28 cellular contexts compared by ENCODE assay signal in the genomic region with DNA sequence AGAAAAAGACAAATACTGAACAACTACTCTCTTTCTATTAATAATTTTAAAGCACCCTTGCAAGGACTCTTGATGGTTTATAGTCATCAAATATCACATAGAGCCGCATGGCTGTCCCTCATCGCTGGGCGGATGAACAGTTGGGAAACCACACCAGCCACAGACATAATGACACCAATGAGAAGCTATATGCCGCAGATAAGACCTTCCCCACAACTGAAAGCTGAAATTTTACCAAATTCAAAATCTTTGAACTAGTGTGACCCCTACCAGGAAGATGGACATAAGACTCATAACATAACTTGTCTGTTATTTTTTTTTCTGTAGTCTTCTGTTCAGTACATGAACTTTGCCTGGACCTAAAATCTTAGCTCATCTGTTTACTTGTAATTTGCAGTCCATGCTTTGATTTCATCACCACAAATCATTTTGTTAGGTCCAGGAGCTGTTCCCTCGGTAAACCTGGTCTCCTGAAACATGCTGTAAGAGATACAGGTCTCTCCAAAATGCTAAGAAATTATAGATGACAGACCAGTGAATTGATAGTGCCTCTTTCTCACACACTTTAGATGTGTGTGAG.
"Had no signal": no experiment of that assay in that cellular context is flagged by ENCODE, and none has a peak within 500 bp of the region (broad histone marks: within the 10 kb centered on the region; RNA-seq: fewer than 3 reads in every experiment).

No MANE protein-coding gene starts in this region.

- H3K36me3 Mint-ChIP-seq: activated naive CD4-positive, alpha-beta T cell treated with anti-CD3 and anti-CD28 coated beads, Interleukin-2, amount 50 U/mL, for 72 hours; naive B cell; stimulated activated memory B cell treated with anti-CD40 and anti-IgM and Interleukin-4, amounts not matched to agents 10 μg/mL and 1 μg/mL and 100 μg/mL, for 72 hours; type B pancreatic cell had no signal

- H2AFZ ChIP-seq: hepatocyte, parathyroid adenoma had no signal

- H3K4me2 ChIP-seq: hepatocyte, smooth muscle cell had no signal

- H3K27me3 ChIP-seq: body of pancreas, colonic mucosa, gastroesophageal sphincter, hepatocyte, uterus had no signal

- ATAC-seq: activated CD4-positive, alpha-beta T cell treated with anti-CD3 and anti-CD28 coated beads for 36 hours; activated naive CD4-positive, alpha-beta T cell treated with anti-CD3 and anti-CD28 coated beads, Interleukin-2, amount 50 U/mL, for 72 hours; activated T-cell treated with anti-CD3 and anti-CD28 coated beads, Interleukin-2, amount 50 U/mL, for 72 hours; body of pancreas; gastroesophageal sphincter; psoas muscle; stimulated activated memory B cell treated with anti-CD40 and anti-IgM and Interleukin-4, amounts not matched to agents 10 μg/mL and 1 μg/mL and 100 μg/mL, for 72 hours; stimulated activated naive CD8-positive, alpha-beta T cell treated with anti-CD3 and anti-CD28 coated beads, Interleukin-15, amount 100 ng/mL, for 72 hours had no signal

- H3K36me3 ChIP-seq: colonic mucosa, gastroesophageal sphincter, uterus had no signal

- DNase-seq: activated B cell treated with CpG ODN at 0.5 μM for 24 hours; activated CD4-positive, alpha-beta T cell treated with anti-CD3 and anti-CD28 coated beads for 36 hours; activated CD4-positive, alpha-beta T cell treated with anti-CD3 and anti-CD28 coated beads, Interleukin-2, amount 50 U/mL, for 4 hours; activated naive CD4-positive, alpha-beta T cell; activated T-cell treated with anti-CD3 and anti-CD28 coated beads for 4 hours; activated T-cell treated with anti-CD3 and anti-CD28 coated beads, Interleukin-2, amount 50 U/mL, for 72 hours; aorta; body of pancreas; colonic mucosa; effector CD8-positive, alpha-beta T cell; naive B cell; occipital lobe; psoas muscle; stimulated activated CD4-positive, alpha-beta T cell treated with anti-CD3 and anti-CD28 coated beads, Interleukin-1b, Interleukin-23, amount 100 ng/mL, for 48 hours; stimulated activated CD4-positive, alpha-beta T cell treated with anti-CD3 and anti-CD28 coated beads, Interleukin-4, amount 100 ng/mL, for 4 hours; stimulated activated CD8-positive, alpha-beta memory T cell treated with anti-CD3 and anti-CD28 coated beads, Interleukin-4, amount 100 ng/mL, for 48 hours; stimulated activated naive CD8-positive, alpha-beta T cell treated with anti-CD3 and anti-CD28 coated beads, Interleukin-15, amount 100 ng/mL, for 72 hours; substantia nigra; uterus had no signal

- H3K4me3 Mint-ChIP-seq: activated B cell treated with CpG ODN at 0.5 μM for 24 hours; activated CD4-positive, alpha-beta T cell treated with anti-CD3 and anti-CD28 coated beads for 36 hours; activated T-cell treated with anti-CD3 and anti-CD28 coated beads, Interleukin-2, amount 50 U/mL, for 72 hours; naive B cell; neural crest cell; stimulated activated memory B cell treated with anti-CD40 and anti-IgM and Interleukin-4, amounts not matched to agents 10 μg/mL and 1 μg/mL and 100 μg/mL, for 72 hours; stimulated activated naive CD8-positive, alpha-beta T cell treated with anti-CD3 and anti-CD28 coated beads, Interleukin-15, amount 100 ng/mL, for 72 hours; type B pancreatic cell had no signal

- H3K4me3 ChIP-seq: body of pancreas, colonic mucosa, gastroesophageal sphincter, hepatocyte, lung, psoas muscle, smooth muscle cell, uterus had no signal

- H3K27ac ChIP-seq: body of pancreas, colonic mucosa, gastroesophageal sphincter, hepatocyte, parathyroid adenoma, psoas muscle, uterus had no signal

- H3K4me1 Mint-ChIP-seq: activated B cell treated with CpG ODN at 0.5 μM for 24 hours; activated CD4-positive, alpha-beta T cell treated with anti-CD3 and anti-CD28 coated beads for 36 hours; naive B cell; neural crest cell; stimulated activated naive CD8-positive, alpha-beta T cell treated with anti-CD3 and anti-CD28 coated beads, Interleukin-15, amount 100 ng/mL, for 72 hours had no signal

- H3K9me3 ChIP-seq: body of pancreas, colonic mucosa, gastroesophageal sphincter, psoas muscle, uterus had no signal

- H3K9me3 Mint-ChIP-seq: activated B cell treated with CpG ODN at 0.5 μM for 24 hours; stimulated activated memory B cell treated with anti-CD40 and anti-IgM and Interleukin-4, amounts not matched to agents 10 μg/mL and 1 μg/mL and 100 μg/mL, for 72 hours had no signal

- H3K4me1 ChIP-seq: body of pancreas, colonic mucosa, gastroesophageal sphincter, parathyroid adenoma, psoas muscle, uterus had no signal

- H3K27ac Mint-ChIP-seq: activated B cell treated with CpG ODN at 0.5 μM for 24 hours; activated CD4-positive, alpha-beta T cell treated with anti-CD3 and anti-CD28 coated beads for 36 hours; activated naive CD4-positive, alpha-beta T cell treated with anti-CD3 and anti-CD28 coated beads, Interleukin-2, amount 50 U/mL, for 72 hours; activated T-cell treated with anti-CD3 and anti-CD28 coated beads, Interleukin-2, amount 50 U/mL, for 72 hours; stimulated activated memory B cell treated with anti-CD40 and anti-IgM and Interleukin-4, amounts not matched to agents 10 μg/mL and 1 μg/mL and 100 μg/mL, for 72 hours; type B pancreatic cell had no signal

- H3K27me3 Mint-ChIP-seq: type B pancreatic cell had no signal

- H3K9ac ChIP-seq: parathyroid adenoma had no signal
